Comparison of ENCODE assay signal across 29 cellular contexts in genomic region chr1:74286414-74286813, GRCh38. TPM values are rescaled to one million over a fixed set of nuclear protein-coding genes. Genes with fewer than 3 reads are reported as not detected.
"Had no signal": no experiment of that assay in that cellular context is flagged by ENCODE, and none has a peak within 500 bp of the region (broad histone marks: within the 10 kb centered on the region; RNA-seq: fewer than 3 reads in every experiment).

No MANE protein-coding gene starts in this region.

- ATAC-seq: naive thymus-derived CD4-positive, alpha-beta T cell; natural killer cell; pancreas; psoas muscle; right lobe of liver; stimulated activated effector memory CD8-positive, alpha-beta T cell treated with anti-CD3 and anti-CD28 coated beads, Interleukin-12 subunit alpha, Interleukin-12 subunit beta, amount 100 ng/mL, for 72 hours; stimulated activated naive CD8-positive, alpha-beta T cell treated with anti-CD3 and anti-CD28 coated beads, Interleukin-15, Interleukin-2, amounts not matched to agents 100 U/mL and 50 U/mL, for 24 hours; upper lobe of right lung had no signal

- H3K27me3 Mint-ChIP-seq: naive thymus-derived CD4-positive, alpha-beta T cell; progenitor cell of endocrine pancreas; stimulated activated naive CD8-positive, alpha-beta T cell treated with anti-CD3 and anti-CD28 coated beads, Interleukin-15, amount 100 ng/mL, for 72 hours; type B pancreatic cell had no signal

- H3K27me3 ChIP-seq: neural progenitor cell, neutrophil, pancreas, right lobe of liver, sigmoid colon, suprapubic skin, testis, tibial artery, transverse colon, upper lobe of right lung, uterus had no signal

- H3K9me3 Mint-ChIP-seq: nephron had no signal

- H3K4me1 Mint-ChIP-seq: naive thymus-derived CD4-positive, alpha-beta T cell; natural killer cell; nephron; neural progenitor cell; stimulated activated effector memory CD8-positive, alpha-beta T cell treated with anti-CD3 and anti-CD28 coated beads, Interleukin-12 subunit alpha, Interleukin-12 subunit beta, amount 100 ng/mL, for 72 hours; stimulated activated naive CD8-positive, alpha-beta T cell treated with anti-CD3 and anti-CD28 coated beads, Interleukin-15, amount 100 ng/mL, for 72 hours had no signal

- H3K9ac ChIP-seq: neural progenitor cell had no signal

- H2AFZ ChIP-seq: neural progenitor cell had no signal

- H3K4me3 Mint-ChIP-seq: naive thymus-derived CD4-positive, alpha-beta T cell; natural killer cell; nephron; neural progenitor cell; stimulated activated effector memory CD8-positive, alpha-beta T cell treated with anti-CD3 and anti-CD28 coated beads, Interleukin-12 subunit alpha, Interleukin-12 subunit beta, amount 100 ng/mL, for 72 hours; stimulated activated naive CD8-positive, alpha-beta T cell treated with anti-CD3 and anti-CD28 coated beads, Interleukin-15, amount 100 ng/mL, for 72 hours; type B pancreatic cell had no signal

- H3K4me1 ChIP-seq: neural progenitor cell, pancreas, psoas muscle, right lobe of liver, sigmoid colon, suprapubic skin, testis, tibial artery, transverse colon, upper lobe of right lung, uterus had no signal

- H3K36me3 Mint-ChIP-seq: neural progenitor cell; stimulated activated effector memory CD8-positive, alpha-beta T cell treated with anti-CD3 and anti-CD28 coated beads, Interleukin-12 subunit alpha, Interleukin-12 subunit beta, amount 100 ng/mL, for 72 hours; type B pancreatic cell had no signal

- H3K36me3 ChIP-seq: neural progenitor cell, neutrophil, pancreas, right lobe of liver, sigmoid colon, suprapubic skin, tibial artery, transverse colon, upper lobe of right lung, uterus had no signal

- H3K27ac Mint-ChIP-seq: naive thymus-derived CD4-positive, alpha-beta T cell; natural killer cell; nephron; neural progenitor cell; progenitor cell of endocrine pancreas; stimulated activated effector memory CD8-positive, alpha-beta T cell treated with anti-CD3 and anti-CD28 coated beads, Interleukin-12 subunit alpha, Interleukin-12 subunit beta, amount 100 ng/mL, for 72 hours; stimulated activated naive CD8-positive, alpha-beta T cell treated with anti-CD3 and anti-CD28 coated beads, Interleukin-15, amount 100 ng/mL, for 72 hours; type B pancreatic cell had no signal

- H3K9me3 ChIP-seq: neutrophil, pancreas, psoas muscle, right lobe of liver, sigmoid colon, suprapubic skin, testis, transverse colon, upper lobe of right lung had no signal

- H3K4me3 ChIP-seq: neural progenitor cell, pancreas, psoas muscle, right lobe of liver, sigmoid colon, suprapubic skin, testis, tibial artery, transverse colon, upper lobe of right lung, uterus had no signal

- DNase-seq: naive thymus-derived CD4-positive, alpha-beta T cell; natural killer cell; nucleus accumbens; psoas muscle; right lobe of liver; sigmoid colon; small intestine; stimulated activated CD4-positive, alpha-beta T cell treated with anti-CD3 and anti-CD28 coated beads, Interleukin-15, amount 100 ng/mL, for 24 hours; stimulated activated CD4-positive, alpha-beta T cell treated with anti-CD3 and anti-CD28 coated beads, Interleukin-2, amount 100 ng/mL, for 24 hours; stimulated activated CD4-positive, alpha-beta T cell treated with anti-CD3 and anti-CD28 coated beads, Interleukin-2, amount 100 ng/mL, for 48 hours; stimulated activated CD4-positive, alpha-beta T cell treated with anti-CD3 and anti-CD28 coated beads, Interleukin-4, amount 100 ng/mL, for 24 hours; stimulated activated naive CD4-positive, alpha-beta T cell; stimulated activated naive CD8-positive, alpha-beta T cell treated with anti-CD3 and anti-CD28 coated beads, Interleukin-15, amount 100 ng/mL, for 72 hours; stimulated activated naive CD8-positive, alpha-beta T cell treated with anti-CD3 and anti-CD28 coated beads, Interleukin-15, Interleukin-2, amounts not matched to agents 100 U/mL and 50 U/mL, for 24 hours; substantia nigra; testis; tibial artery; transverse colon; upper lobe of right lung; uterus had no signal

- FAIRE-seq: pancreas, small intestine had no signal

- H3K27ac ChIP-seq: neural progenitor cell, neutrophil, pancreas, psoas muscle, right lobe of liver, sigmoid colon, suprapubic skin, testis, tibial artery, transverse colon, upper lobe of right lung, uterus had no signal

- H3K4me2 ChIP-seq: neural progenitor cell had no signal

RNA-seq across cellular contexts. Expression of gene TNNI3K, which starts 51.2 kb away (rescaled TPM):
- total RNA-seq: osteocyte, progenitor cell of endocrine pancreas had no signal
- polyA plus RNA-seq: naive thymus-derived CD4-positive, alpha-beta T cell had no signal
